8 cellular contexts compared by ENCODE assay signal in the genomic region with DNA sequence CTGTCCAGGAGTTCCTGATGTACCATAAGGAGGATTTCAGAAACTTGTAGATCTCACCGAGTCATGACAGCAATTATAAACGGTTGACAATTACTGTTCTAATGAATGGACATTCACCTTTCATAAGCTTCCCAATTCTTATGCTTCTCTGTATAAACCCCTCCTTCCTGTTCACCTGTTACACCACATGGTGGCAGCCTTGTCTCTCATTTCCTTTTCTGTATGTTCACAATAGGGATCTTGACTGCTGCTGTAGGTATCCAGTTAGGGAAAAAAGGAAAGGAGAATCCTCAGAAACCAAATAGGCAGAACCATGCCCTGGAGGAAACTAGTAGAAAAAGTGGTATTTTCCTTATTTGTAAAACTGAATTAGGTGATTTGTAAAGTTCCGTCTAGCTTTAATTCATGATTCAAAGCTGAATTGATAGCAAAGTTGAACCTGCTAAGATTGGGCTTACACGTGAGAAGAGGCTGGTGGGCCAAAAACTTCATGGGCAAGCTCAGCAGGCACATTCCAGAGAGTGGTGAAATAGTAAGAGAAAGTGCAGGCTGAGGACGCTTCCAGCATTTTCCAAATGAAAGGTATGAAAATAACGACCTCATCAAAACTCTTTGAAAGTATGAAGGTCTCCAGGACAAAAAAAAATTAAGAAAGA. TPM values are rescaled to one million over a fixed set of nuclear protein-coding genes. Genes with fewer than 3 reads are reported as not detected.
DNase-seq lines count a peak whose midpoint lies in the region; ATAC-seq and TF ChIP-seq lines count a peak whose summit lies in the region.

No MANE protein-coding gene starts in this region.

- H4K5ac ChIP-seq in H9 (ENCODE audit: insufficient read length, low read depth, low read length): no peak overlapping the region

- H3K36me3 Mint-ChIP-seq in H9 (ENCODE audit: insufficient read depth in 1 of 3, low read depth in 3 of 3) (no peaks in the 10 kb centered on the region), progenitor cell of endocrine pancreas (ENCODE audit: insufficient read depth) (no peaks in the 10 kb centered on the region)
- no peaks in the 10 kb centered on the region for H3K36me3 Mint-ChIP-seq in activated naive CD4-positive, alpha-beta T cell treated with anti-CD3 and anti-CD28 coated beads, Interleukin-2, amount 50 U/mL, for 72 hours

- H3K27ac Mint-ChIP-seq in H9: peak overlapping the region in 1 of 3 experiments; percentile 63; a peak in 2 of 7 replicates
- no peak overlapping the region for H3K27ac Mint-ChIP-seq in activated naive CD4-positive, alpha-beta T cell treated with anti-CD3 and anti-CD28 coated beads, Interleukin-2, amount 50 U/mL, for 72 hours
- H3K27ac Mint-ChIP-seq in progenitor cell of endocrine pancreas: no peak overlapping the region

- H4K20me1 ChIP-seq in H9 (ENCODE audit: control insufficient read depth, insufficient read depth, insufficient read length): no peaks in the 10 kb centered on the region

- H3K27me3 Mint-ChIP-seq in H9 (ENCODE audit: low read depth): no peaks in the 10 kb centered on the region
- H3K27me3 Mint-ChIP-seq in progenitor cell of endocrine pancreas: peaks cover 11% of the 10 kb centered on the region

- H3K4me3 Mint-ChIP-seq in H9 (peak overlapping the region in 1 of 2 experiments; percentile 7; a peak in 1 of 5 replicates), progenitor cell of endocrine pancreas (ENCODE audit: low read depth) (no peak overlapping the region)

- H3K27ac ChIP-seq in H9 (ENCODE audit: insufficient read length, low read depth, low read length) (no peak overlapping the region), SJCRH30 (no peak overlapping the region)

- no CpG with 5 or more reads among the region's 6 CpGs for WGBS in H9 (ENCODE audit: extremely low coverage, insufficient read length, low lambda C conversion rate)

- H3K4me1 ChIP-seq in H9 (ENCODE audit: insufficient read depth, low read length) (no peaks in the 10 kb centered on the region; the same call in 1 of the 2 replicates), SJCRH30 (no peaks in the 10 kb centered on the region)

- no peak overlapping the region for H3T11ph ChIP-seq in H9 (ENCODE audit: low read length)

- H3K4me2 ChIP-seq in H9 (ENCODE audit: insufficient read depth, insufficient read length, low read length): peak overlapping the region; percentile 36

- H2AK5ac ChIP-seq in H9 (ENCODE audit: insufficient read length, low read length): no peak overlapping the region

- H3K4me1 Mint-ChIP-seq in H9 (peaks cover 10% of the 10 kb centered on the region in 2 experiments), progenitor cell of endocrine pancreas (ENCODE audit: low read depth) (peaks cover 2% of the 10 kb centered on the region)

- H3K79me1 ChIP-seq in H9 (ENCODE audit: insufficient read depth, low read depth, low read length, poor library complexity, severe bottlenecking): no peaks in the 10 kb centered on the region

- peak; percentile 79 to 84 for ATAC-seq in activated naive CD4-positive, alpha-beta T cell treated with anti-CD3 and anti-CD28 coated beads, Interleukin-2, amount 50 U/mL, for 72 hours
- ATAC-seq in HG02852 (IDR thresholded peaks at IDR 0.05; ENCODE audit: unreplicated experiment): no peak

- H4K8ac ChIP-seq in H9 (replicated peaks; ENCODE audit: insufficient read length, low read depth, low read length): no peak overlapping the region

- H3K23me2 ChIP-seq in H9 (ENCODE audit: insufficient read length, low read depth, low read length, poor library complexity, severe bottlenecking): no peaks in the 10 kb centered on the region

- DNase-seq in GM03348 (ENCODE audit: low spot score): peak; percentile 74
- peak; percentile 66 for DNase-seq in H9
- peak; percentile 32 for DNase-seq in MG63
- DNase-seq in SJCRH30: peak; percentile 55 to 86
- peak in 1 of 2 donors; percentile 51 for DNase-seq in activated naive CD4-positive, alpha-beta T cell treated with anti-CD3 and anti-CD28 coated beads, Interleukin-2, amount 50 U/mL, for 72 hours (ENCODE audit: low spot score in 2 of 2)
- peak in 41 of 42 donors; percentile 29 to 90 (median 75) for DNase-seq in head of caudate nucleus
- peak; percentile 28 for DNase-seq in progenitor cell of endocrine pancreas (ENCODE audit: low spot score, unreplicated experiment)

- H3K36me3 ChIP-seq in MG63 (no peaks in the 10 kb centered on the region), SJCRH30 (no peaks in the 10 kb centered on the region)

- H3K9me3 Mint-ChIP-seq in H9: no peaks in the 10 kb centered on the region
- H3K9me3 Mint-ChIP-seq in activated naive CD4-positive, alpha-beta T cell treated with anti-CD3 and anti-CD28 coated beads, Interleukin-2, amount 50 U/mL, for 72 hours: no peaks in the 10 kb centered on the region
- H3K9me3 Mint-ChIP-seq in progenitor cell of endocrine pancreas (ENCODE audit: low read depth): no peaks in the 10 kb centered on the region

- no peak overlapping the region for H4K91ac ChIP-seq in H9 (ENCODE audit: insufficient read length, low read depth, low read length)

- no peak overlapping the region for H2BK5ac ChIP-seq in H9 (ENCODE audit: insufficient read length, low read length)

- H3K23ac ChIP-seq in H9 (ENCODE audit: insufficient read length, low read depth, low read length): no peak overlapping the region

- intact Hi-C loops in head of caudate nucleus (cut with DNase I): loop anchor here (10.0 kb wide), 1 partner anchor 141 kb away; no protein-coding TSS in a partner anchor

- H3K9me3 ChIP-seq in H9 (ENCODE audit: control insufficient read depth, low read depth, low read length): no peaks in the 10 kb centered on the region
- H3K9me3 ChIP-seq in MG63: no peaks in the 10 kb centered on the region
- no peaks in the 10 kb centered on the region for H3K9me3 ChIP-seq in SJCRH30 (replicated peaks)

- H3K79me2 ChIP-seq in H9 (ENCODE audit: insufficient read depth, low read length): no peaks in the 10 kb centered on the region

- no peak overlapping the region for H3K9ac ChIP-seq in H9 (ENCODE audit: extremely low read depth, insufficient read length, low read length)

- no peak overlapping the region for H2BK120ac ChIP-seq in H9 (ENCODE audit: low read depth, low read length, poor library complexity, severe bottlenecking)

- TF ChIP-seq CTCF in H9 (conservative IDR thresholded peaks at IDR 0.05): peak; percentile 93
- TF ChIP-seq CTCF in progenitor cell of endocrine pancreas (IDR thresholded peaks at IDR 0.05; ENCODE audit: unreplicated experiment): peak; percentile 90

- H2BK20ac ChIP-seq in H9 (ENCODE audit: low read depth, low read length, poor library complexity, severe bottlenecking): no peak overlapping the region

- H3K4me3 ChIP-seq in MG63 (no peak overlapping the region), SJCRH30 (no peak overlapping the region)

- no peaks in the 10 kb centered on the region for H3K27me3 ChIP-seq in H9 (ENCODE audit: insufficient read depth, low read length)
- no peaks in the 10 kb centered on the region for H3K27me3 ChIP-seq in MG63
- H3K27me3 ChIP-seq in SJCRH30: no peaks in the 10 kb centered on the region

- no peak overlapping the region for H3K14ac ChIP-seq in H9 (ENCODE audit: insufficient read depth, low read length)

- H2AFZ ChIP-seq in H9 (ENCODE audit: low read length): peak overlapping the region; percentile 27

- H3K56ac ChIP-seq in H9 (ENCODE audit: insufficient read length, low read depth, low read length): no peak overlapping the region

- H2BK15ac ChIP-seq in H9 (ENCODE audit: low read depth, low read length): no peak overlapping the region

- H3K18ac ChIP-seq in H9 (ENCODE audit: insufficient read length, low read depth, low read length): no peak overlapping the region

- H3K4ac ChIP-seq in H9 (ENCODE audit: low read depth, low read length): no peak overlapping the region

- H2BK12ac ChIP-seq in H9 (ENCODE audit: insufficient read length, low read depth, low read length): no peak overlapping the region

RNA-seq across cellular contexts. Expression of gene TBPL1, which starts 29.0 kb away (rescaled TPM):
- 49.7 and 50.0 TPM in 2 replicates for total RNA-seq in H9 (2021)
- total RNA-seq in MG63 (2014; rRNA removed; shearing (Covaris generic); ENCODE audit: low replicate concordance): 40.7 and 73.5 TPM in 2 replicates
- total RNA-seq in SJCRH30 (2014; rRNA removed; shearing (Covaris generic)): 56.2 and 57.1 TPM in 2 replicates
- total RNA-seq in activated naive CD4-positive, alpha-beta T cell treated with anti-CD3 and anti-CD28 coated beads, Interleukin-2, amount 50 U/mL, for 72 hours: 10 to 100 TPM; 11.9 to 24.4 TPM
- total RNA-seq in progenitor cell of endocrine pancreas: 45.2 and 48.4 TPM in 2 replicates

RNA-seq across cellular contexts. Expression of gene TCF21, which starts 35.2 kb away (rescaled TPM):
- not detected in 2 replicates for total RNA-seq in H9 (2021)
- total RNA-seq in MG63 (2014; rRNA removed; shearing (Covaris generic); ENCODE audit: low replicate concordance): 20.4 and 33.2 TPM in 2 replicates
- not detected in 2 replicates for total RNA-seq in SJCRH30 (2014; rRNA removed; shearing (Covaris generic))
- total RNA-seq in activated naive CD4-positive, alpha-beta T cell treated with anti-CD3 and anti-CD28 coated beads, Interleukin-2, amount 50 U/mL, for 72 hours: not detected
- not detected in 2 replicates for total RNA-seq in progenitor cell of endocrine pancreas

Comparison
In these comparisons a context has a peak if more than half of its experiments do, and no peak if none do; other contexts are left out.
1. RNA of gene TCF21, which starts 35.2 kb away (total RNA-seq): 20.4 to 33.2 TPM in MG63; not detected in H9, not detected in SJCRH30, not detected in activated naive CD4-positive, alpha-beta T cell treated with anti-CD3 and anti-CD28 coated beads, Interleukin-2, amount 50 U/mL, for 72 hours and not detected in progenitor cell of endocrine pancreas; every median in the first group is over 10 times any median in the second.